21 cellular contexts compared by ENCODE assay signal in genomic region chr10:427746-428519, GRCh38.
A peak's percentile ranks its signal among the peaks of the same experiment; 100 is the strongest.
DNase-seq lines count a peak whose midpoint lies in the region; ATAC-seq, FAIRE-seq and TF ChIP-seq lines count a peak whose summit lies in the region.
"Had no signal": no experiment of that assay in that cellular context is flagged by ENCODE, and none has a peak within 500 bp of the region (broad histone marks: within the 10 kb centered on the region; RNA-seq: fewer than 3 reads in every experiment).

No MANE protein-coding gene starts in this region.

- H3K36me3 ChIP-seq in HepG2 (replicated peaks in 1 of 2; ENCODE audit: control insufficient read depth in 1 of 2, insufficient read depth in 2 of 2, low read length in 2 of 2) (no peaks in the 10 kb centered on the region), right lobe of liver (no peaks in the 10 kb centered on the region)

- H3K9ac ChIP-seq in HepG2 (ENCODE audit: insufficient read depth, low read depth, low read length), result no peak overlapping the region

- TF ChIP-seq POLR2A in HepG2 (IDR thresholded peaks at IDR 0.05; ENCODE audit: insufficient read depth in 1 of 2, low read depth in 2 of 2, low read length in 2 of 2) (no peak), right lobe of liver (IDR thresholded peaks at IDR 0.05) (no peak)

- TF ChIP-seq RAD21 in HepG2 (CRISPR knock-in tag; IDR thresholded peaks at IDR 0.05), result no peak

- H3K4me1 ChIP-seq in HepG2 (ENCODE audit: insufficient read depth, low read length), result no peaks in the 10 kb centered on the region
- no peaks in the 10 kb centered on the region for H3K4me1 ChIP-seq in right lobe of liver
- H3K4me1 ChIP-seq: SJSA1 had no signal

- no peak for DNase-seq in HepG2 (ENCODE audit: low spot score)
- DNase-seq in right lobe of liver, result no peak
- DNase-seq in NCI-H748 (lab: John Stamatoyannopoulos, UW; ENCODE audit: unreplicated experiment), result peak; percentile 68
- DNase-seq in epithelial cell of esophagus (ENCODE audit: low read depth), result peak; percentile 8
- DNase-seq in kidney tubule cell (ENCODE audit: low spot score), result no peak
- DNase-seq in T-helper 2 cell, result no peak
- DNase-seq: AML-193; C1 segment of cervical spinal cord; CD8-positive, alpha-beta memory T cell; H7; Kasumi-1; NCI-H187; NCI-H2107; NCI-H226; NCI-H510A treated with DMSO at 0.1 percent for 48 hours; OCI-M1; T-helper 1 cell had no signal

- H2AFZ ChIP-seq in HepG2 (ENCODE audit: low read length), result no peak overlapping the region

- H3K27ac ChIP-seq in HepG2 (ENCODE audit: extremely low read length, insufficient read depth, low read length) (no peak overlapping the region), right lobe of liver (no peak overlapping the region)
- H3K27ac ChIP-seq: SJSA1 had no signal

- no peak overlapping the region for H3K4me2 ChIP-seq in HepG2 (ENCODE audit: low read depth, low read length)

- BruUV-seq in HepG2 (replicated peaks; lab: Mats Ljungman, UMichigan), result no TSS peak

- H3K79me2 ChIP-seq in HepG2 (ENCODE audit: insufficient read depth, low read length), result no peaks in the 10 kb centered on the region

- 88% methylated on average over 9 of the region's 9 CpGs for WGBS in HepG2 (ENCODE audit: low lambda C conversion rate)
- WGBS in right lobe of liver (ENCODE audit: insufficient coverage, low coverage, low lambda C conversion rate, missing lambda C conversion rate), result 82% methylated on average over 9 of the region's 9 CpGs

- H4K20me1 ChIP-seq in HepG2 (ENCODE audit: insufficient read depth, low read length), result no peaks in the 10 kb centered on the region

- no peaks in the 10 kb centered on the region for H3K9me3 ChIP-seq in HepG2 (ENCODE audit: low read length)
- no peaks in the 10 kb centered on the region for H3K9me3 ChIP-seq in right lobe of liver
- H3K9me3 ChIP-seq: SJSA1 had no signal

- TF ChIP-seq EP300 in HepG2 (IDR thresholded peaks at IDR 0.05; ENCODE audit: low read depth in 2 of 2, low read length in 2 of 2), result no peak
- no peak for TF ChIP-seq EP300 in HepG2 (CRISPR knock-in tag; IDR thresholded peaks at IDR 0.05; ENCODE audit: borderline replicate concordance)

- no peak overlapping the region for H3K4me3 ChIP-seq in HepG2 (replicated peaks in 1 of 3; ENCODE audit: insufficient read depth in 1 of 3, low read depth in 2 of 3, low read length in 3 of 3)
- H3K4me3 ChIP-seq in right lobe of liver, result no peak overlapping the region
- H3K4me3 ChIP-seq in epithelial cell of esophagus (ENCODE audit: low read length), result no peak overlapping the region
- H3K4me3 ChIP-seq: SJSA1 had no signal

- no peak for TF ChIP-seq CTCF in HepG2 (CRISPR knock-in tag; IDR thresholded peaks at IDR 0.05)
- TF ChIP-seq CTCF in right lobe of liver (IDR thresholded peaks at IDR 0.05), result no peak
- no peak for TF ChIP-seq CTCF in epithelial cell of esophagus (IDR thresholded peaks at IDR 0.05; ENCODE audit: insufficient read depth, low read depth, low read length, missing control alignments)

- no peak for FAIRE-seq in HepG2 (lab: Jason Lieb, UNC)
- FAIRE-seq: G401.6 had no signal

- H3K27me3 ChIP-seq in HepG2 (ENCODE audit: control insufficient read depth in 1 of 2, insufficient read depth in 2 of 2, low read length in 2 of 2), result no peaks in the 10 kb centered on the region
- H3K27me3 ChIP-seq in right lobe of liver, result no peaks in the 10 kb centered on the region
- H3K27me3 ChIP-seq: SJSA1 had no signal

- intact Hi-C loops in HepG2 (cut with micrococcal nuclease; ENCODE audit: unreplicated experiment) (no loop called here), right lobe of liver (cut with DNase I) (no loop called here)

- POLR2A ChIA-PET in HepG2 (lab: Yijun Ruan, JAX), result no interaction called here

- CTCF ChIA-PET in HepG2 (lab: Yijun Ruan, JAX; ENCODE audit: low intra/inter-chr PET ratio, low total read pairs), result no interaction called here

- in situ Hi-C loops in HepG2 (cut with HindIII; ENCODE audit: extremely low pct_ligation_motif_present, low pct_unique_long_range_greater_than_20kb), result no loop called here

- ATAC-seq in HepG2, result no peak
- ATAC-seq in right lobe of liver, result no peak
- no peak for ATAC-seq in GM21723 (IDR thresholded peaks at IDR 0.05; ENCODE audit: unreplicated experiment)
- ATAC-seq: Right ventricle myocardium inferior had no signal

TF ChIP-seq in HepG2, 621 proteins besides CTCF, POLR2A, EP300 and RAD21:
- peak; percentile 20 to 38; a peak in 1 of 4 replicates for TF ChIP-seq MAFK (conservative IDR thresholded peaks at IDR 0.05 in 1 of 2, IDR thresholded peaks at IDR 0.05 in 1 of 2; ENCODE audit: low read length in 2 of 2)
- TF ChIP-seq MAFF (IDR thresholded peaks at IDR 0.05; ENCODE audit: low read depth, low read length), result peak; percentile 42; the same call in 1 of the 2 replicates
- no peak for TF ChIP-seq SIN3A (IDR thresholded peaks at IDR 0.05; ENCODE audit: borderline replicate concordance, low read depth, low read length)
TF ChIP-seq in HepG2: peak in this region for 2.

Comparison
In these comparisons a context has a peak if more than half of its experiments do, and no peak if none do; other contexts are left out.
1. DNase-seq: peak in NCI-H748 (single experiment) and epithelial cell of esophagus (single experiment); none in HepG2 (single experiment), right lobe of liver (0 of 3), kidney tubule cell (single experiment) and T-helper 2 cell (0 of 5).